Comparison of ENCODE assay signal across 17 cellular contexts in genomic region chr2:168459256-168459655, GRCh38. TPM values are rescaled to one million over a fixed set of nuclear protein-coding genes. Genes with fewer than 3 reads are reported as not detected.
DNase-seq lines count a peak whose midpoint lies in the region; ATAC-seq, FAIRE-seq and TF ChIP-seq lines count a peak whose summit lies in the region.
"Had no signal": no experiment of that assay in that cellular context is flagged by ENCODE, and none has a peak within 500 bp of the region (broad histone marks: within the 10 kb centered on the region; RNA-seq: fewer than 3 reads in every experiment).

No MANE protein-coding gene starts in this region.

- H3K79me2 ChIP-seq in ACC112 (ENCODE audit: control insufficient read depth, insufficient read depth, low read length, unreplicated experiment) = peaks cover 71% of the 10 kb centered on the region
- H3K79me2 ChIP-seq in K562 (ENCODE audit: control insufficient read depth, insufficient read depth, low read length) = peaks cover 66% of the 10 kb centered on the region
- H3K79me2 ChIP-seq in hepatocyte = peaks cover 80% of the 10 kb centered on the region

- H4K20me1 ChIP-seq in BLaER1 treated with 17β-estradiol and CSF1 and Interleukin-3, amounts not matched to agents 10 nM and 100 nM = peaks cover 27 to 72% (median 53%) of the 10 kb centered on the region in 11 experiments; a peak in 20 of 22 replicates
- no peaks in the 10 kb centered on the region for H4K20me1 ChIP-seq in K562 (replicated peaks; ENCODE audit: control insufficient read depth, insufficient read depth, low read length)
- peaks cover 30% of the 10 kb centered on the region for H4K20me1 ChIP-seq in hepatocyte (ENCODE audit: insufficient read depth, poor library complexity, severe bottlenecking)

- DNase-seq in K562 (ENCODE audit: extremely low read depth in 1 of 4, low spot score in 3 of 4) = no peak
- no peak for DNase-seq in hepatocyte (ENCODE audit: low spot score)
- DNase-seq in HuH-7.5 (ENCODE audit: low spot score) = no peak
- DNase-seq in HAP-1 (ENCODE audit: low spot score in 2 of 2) = no peak
- DNase-seq in NK-92 treated with Interleukin-12 subunit alpha and Interleukin-12 subunit beta, amount 100 ng/mL, for 24 hours (lab: John Stamatoyannopoulos, UW) = no peak
- DNase-seq: H9, IMR-90, MV-4-11, NCI-H1436 treated with DMSO at 0.1 percent for 48 hours, NCI-H2081 treated with DMSO at 0.1 percent for 48 hours, NCI-H526, SJCRH30 had no signal

- no TSS peak for BruUV-seq in K562 (replicated peaks; lab: Mats Ljungman, UMichigan)

- H3K9ac ChIP-seq in BLaER1 treated with 17β-estradiol and CSF1 and Interleukin-3, amounts not matched to agents 10 nM and 100 nM = no peak overlapping the region
- no peak overlapping the region for H3K9ac ChIP-seq in K562 (ENCODE audit: insufficient read depth in 1 of 2, low read depth in 2 of 2, low read length in 2 of 2)

- no peaks in the 10 kb centered on the region for H3K27me3 ChIP-seq in ACC112 (ENCODE audit: insufficient read depth, low read length)
- no peaks in the 10 kb centered on the region for H3K27me3 ChIP-seq in BLaER1 treated with 17β-estradiol and CSF1 and Interleukin-3, amounts not matched to agents 10 nM and 100 nM
- H3K27me3 ChIP-seq in K562 (ENCODE audit: control insufficient read depth in 2 of 2, insufficient read depth in 2 of 2, low read length in 2 of 2) = no peaks in the 10 kb centered on the region
- no peaks in the 10 kb centered on the region for H3K27me3 ChIP-seq in hepatocyte
- H3K27me3 ChIP-seq in HAP-1 (ENCODE audit: low read depth) = no peaks in the 10 kb centered on the region
- H3K27me3 ChIP-seq: SJCRH30 had no signal

- H3K27ac ChIP-seq in ACC112 (ENCODE audit: low read depth, low read length) (no peak overlapping the region), K562 (ENCODE audit: extremely low read depth, low read depth, low read length) (no peak overlapping the region), hepatocyte (no peak overlapping the region)
- H3K27ac ChIP-seq in BLaER1 treated with 17β-estradiol and CSF1 and Interleukin-3, amounts not matched to agents 10 nM and 100 nM = no peak overlapping the region
- H3K27ac ChIP-seq: RWPE1, SJCRH30 had no signal

- H3K4me3 ChIP-seq in ACC112 (ENCODE audit: low read depth, low read length) (peak overlapping the region; percentile 98), K562 (no peak overlapping the region), hepatocyte (no peak overlapping the region), HAP-1 (no peak overlapping the region)
- H3K4me3 ChIP-seq in BLaER1 treated with 17β-estradiol and CSF1 and Interleukin-3, amounts not matched to agents 10 nM and 100 nM = peak overlapping the region in 1 of 10 experiments; percentile 95; a peak in 2 of 20 replicates
- H3K4me3 ChIP-seq: SJCRH30 had no signal

- TF ChIP-seq CTCF in K562 (IDR thresholded peaks at IDR 0.05 in 2 of 3, conservative IDR thresholded peaks at IDR 0.05 in 1 of 3; ENCODE audit: insufficient read depth in 2 of 3, low read depth in 1 of 3, low read length in 3 of 3) (no peak), hepatocyte (IDR thresholded peaks at IDR 0.05; ENCODE audit: poor library complexity) (no peak)

- peaks cover 0 to 12% (median 8%) of the 10 kb centered on the region in 11 experiments; a peak in 13 of 22 replicates for H3K9me3 ChIP-seq in BLaER1 treated with 17β-estradiol and CSF1 and Interleukin-3, amounts not matched to agents 10 nM and 100 nM (replicated peaks in 1 of 11)
- H3K9me3 ChIP-seq in K562 (replicated peaks; ENCODE audit: control insufficient read depth, insufficient read depth, low read depth, low read length) = no peaks in the 10 kb centered on the region
- no peaks in the 10 kb centered on the region for H3K9me3 ChIP-seq in hepatocyte (ENCODE audit: low read depth)
- no peaks in the 10 kb centered on the region for H3K9me3 ChIP-seq in HAP-1
- H3K9me3 ChIP-seq: SJCRH30 had no signal

- WGBS in K562 (ENCODE audit: insufficient coverage, low coverage, missing lambda C conversion rate) = 50% methylated on average over 4 of the region's 4 CpGs
- WGBS in hepatocyte (ENCODE audit: low lambda C conversion rate, missing lambda C conversion rate) = 82% methylated on average over 4 of the region's 4 CpGs

- H3K4me2 ChIP-seq in BLaER1 treated with 17β-estradiol and CSF1 and Interleukin-3, amounts not matched to agents 10 nM and 100 nM = peak overlapping the region; percentile 81 to 92 (median 86); a peak in 20 of 22 replicates
- H3K4me2 ChIP-seq in K562 (ENCODE audit: insufficient read depth, low read length) (no peak overlapping the region), hepatocyte (peak overlapping the region; percentile 82)

- no peak for FAIRE-seq in K562 (lab: Jason Lieb, UNC)
- FAIRE-seq: GM12891 had no signal

- peaks cover 20% of the 10 kb centered on the region for H3K4me1 ChIP-seq in ACC112 (ENCODE audit: control insufficient read depth, insufficient read depth, low read length, unreplicated experiment)
- H3K4me1 ChIP-seq in BLaER1 treated with 17β-estradiol and CSF1 and Interleukin-3, amounts not matched to agents 10 nM and 100 nM = peaks cover 30 to 63% (median 45%) of the 10 kb centered on the region in 10 experiments
- peaks cover 10 to 19% of the 10 kb centered on the region in 2 experiments; a peak in 3 of 5 replicates for H3K4me1 ChIP-seq in K562 (replicated peaks in 1 of 2; ENCODE audit: control insufficient read depth in 2 of 2, insufficient read depth in 2 of 2, low read length in 2 of 2)
- H3K4me1 ChIP-seq in hepatocyte (ENCODE audit: insufficient read depth) = peaks cover 16% of the 10 kb centered on the region
- H3K4me1 ChIP-seq in HAP-1 = peaks cover 19% of the 10 kb centered on the region

- TF ChIP-seq RAD21 in K562 (CRISPR knock-in tag; conservative IDR thresholded peaks at IDR 0.05 in 1 of 2, IDR thresholded peaks at IDR 0.05 in 1 of 2) = no peak

- in situ Hi-C loops in K562 (cut with MboI) (no loop called here), HAP-1 (cut with MboI; ENCODE audit: low sequenced_read_pairs) (no loop called here)

- H3K9me1 ChIP-seq in K562 (ENCODE audit: control insufficient read depth, insufficient read depth, low read length) = no peaks in the 10 kb centered on the region

- intact Hi-C loops in K562 (cut with micrococcal nuclease) = no loop called here

- POLR2A ChIA-PET in K562 (lab: Yijun Ruan, JAX) = no interaction called here

- no peaks in the 10 kb centered on the region for H3K36me3 ChIP-seq in ACC112 (ENCODE audit: insufficient read depth, low read length)
- peaks cover 0 to 27% (median 5%) of the 10 kb centered on the region in 11 experiments; a peak in 7 of 22 replicates for H3K36me3 ChIP-seq in BLaER1 treated with 17β-estradiol and CSF1 and Interleukin-3, amounts not matched to agents 10 nM and 100 nM
- no peaks in the 10 kb centered on the region for H3K36me3 ChIP-seq in K562 (ENCODE audit: control insufficient read depth, insufficient read depth, low read length)
- no peaks in the 10 kb centered on the region for H3K36me3 ChIP-seq in hepatocyte (replicated peaks; ENCODE audit: insufficient read depth, low read depth)
- no peaks in the 10 kb centered on the region for H3K36me3 ChIP-seq in HAP-1 (replicated peaks)
- H3K36me3 ChIP-seq: SJCRH30 had no signal

- H2AFZ ChIP-seq in ACC112 (ENCODE audit: low read length, unreplicated experiment) = no peak overlapping the region
- H2AFZ ChIP-seq in K562 (ENCODE audit: low read depth, low read length) = no peak overlapping the region
- H2AFZ ChIP-seq in hepatocyte = no peak overlapping the region

- ATAC-seq in K562 (no peak), HG03045 (IDR thresholded peaks at IDR 0.05; ENCODE audit: unreplicated experiment) (no peak)

- CTCF ChIA-PET in K562 (lab: Yijun Ruan, JAX; ENCODE audit: low intra/inter-chr PET ratio) = no interaction called here

- TF ChIP-seq POLR2A in K562 (conservative IDR thresholded peaks at IDR 0.05) = no peak

- H3K9me2 ChIP-seq in hepatocyte (replicated peaks; ENCODE audit: insufficient read depth) = no peaks in the 10 kb centered on the region

- TF ChIP-seq EP300 in K562 (IDR thresholded peaks at IDR 0.05; ENCODE audit: low read length) = no peak

TF ChIP-seq in K562, 482 proteins besides CTCF, POLR2A, EP300 and RAD21 (continues in another document):
- TF ChIP-seq PKNOX1 (IDR thresholded peaks at IDR 0.05) (peak; percentile 15; the same call in 1 of the 2 replicates), ZNF696 (CRISPR knock-in tag; conservative IDR thresholded peaks at IDR 0.05) (no peak)

RNA-seq across cellular contexts. Expression of gene CERS6, which starts 3.2 kb away (rescaled TPM):
- total RNA-seq in K562 (2011; cell fraction: chromatin; rRNA removed; ENCODE audit: low replicate concordance) = 2.8 and 5.7 TPM in 2 replicates
- 2.3 and 2.9 TPM in 2 replicates for total RNA-seq in K562 (2011; cell fraction: nucleolus; rRNA removed)
- 4.5 and 7.3 TPM in 2 replicates for total RNA-seq in K562 (2011; cell fraction: nucleoplasm; rRNA removed)
- total RNA-seq in K562 (2014; rRNA removed) (11.4 and 12.1 TPM in 2 replicates), K562 (2014; rRNA removed; fragmentation: Illumina TruSeq; extraction: Trizol) (13.6 and 14.5 TPM in 2 replicates), K562 (2015; rRNA removed; fragmentation: Illumina TruSeq; extraction: Trizol) (12.4 and 12.8 TPM in 2 replicates), K562 (2021) (11.5 and 11.8 TPM in 2 replicates), hepatocyte (97.9 and 99.1 TPM in 2 replicates)
- polyA plus RNA-seq in K562 (2011; rRNA removed) (1.9 and 6.8 TPM in 2 replicates), K562 (2014; fragmentation: Illumina TruSeq; extraction: Trizol) (10.9 and 13.4 TPM in 2 replicates), K562 (2014; fragmentation: Nextera tagmentation; extraction: Ambion mirVana) (1 to 10 TPM; 1.6 to 2.3 TPM), K562 (2014; rRNA removed) (6.0 and 6.5 TPM in 2 replicates), hepatocyte (32.7 and 40.9 TPM in 2 replicates)
- 0.61 and 4.4 TPM in 2 replicates for polyA plus RNA-seq in K562 (2011; cell fraction: cytosol; rRNA removed)
- polyA plus RNA-seq in K562 (2011; cell fraction: nucleus; rRNA removed) = 1.4 and 5.3 TPM in 2 replicates
- 7.8 and 8.4 TPM in 2 replicates for polyA plus RNA-seq in K562 (2012)
- 4.6 and 16.3 TPM in 2 replicates for polyA minus RNA-seq in K562 (2011; rRNA and poly(A)+ RNA removed)
- polyA minus RNA-seq in K562 (2011; cell fraction: cytosol; rRNA and poly(A)+ RNA removed) = 2.9 and 8.6 TPM in 2 replicates
- 2.2 and 12.4 TPM in 2 replicates for polyA minus RNA-seq in K562 (2011; cell fraction: nucleus; rRNA and poly(A)+ RNA removed)
